In genomic region chr1:156813750-156814570, GRCh38 we compare ENCODE assay signal across 1 cellular context.
TF ChIP-seq lines count a peak whose summit lies in the region.

No MANE protein-coding gene starts in this region.

TF ChIP-seq in A549, 52 proteins besides CTCF, POLR2A, EP300 and RAD21 (continued from another document):
- TF ChIP-seq BCL3 (IDR thresholded peaks at IDR 0.05) (no peak), HOXA7 (CRISPR knock-in tag; IDR thresholded peaks at IDR 0.05) (no peak), HOXB5 (CRISPR knock-in tag; IDR thresholded peaks at IDR 0.05) (0 out of 2 replicates have a peak, but pooled peaks have one; percentile 42), RCOR1 (IDR thresholded peaks at IDR 0.05; ENCODE audit: low read depth, low read length) (no peak), JUN (IDR thresholded peaks at IDR 0.05) (0 out of 5 replicates have a peak, but pooled peaks of 1 of the 2 experiments have one; percentile 44), MAX (IDR thresholded peaks at IDR 0.05) (peak; percentile 100)
